Comparison of ENCODE assay signal across 9 cellular contexts in the genomic region with DNA sequence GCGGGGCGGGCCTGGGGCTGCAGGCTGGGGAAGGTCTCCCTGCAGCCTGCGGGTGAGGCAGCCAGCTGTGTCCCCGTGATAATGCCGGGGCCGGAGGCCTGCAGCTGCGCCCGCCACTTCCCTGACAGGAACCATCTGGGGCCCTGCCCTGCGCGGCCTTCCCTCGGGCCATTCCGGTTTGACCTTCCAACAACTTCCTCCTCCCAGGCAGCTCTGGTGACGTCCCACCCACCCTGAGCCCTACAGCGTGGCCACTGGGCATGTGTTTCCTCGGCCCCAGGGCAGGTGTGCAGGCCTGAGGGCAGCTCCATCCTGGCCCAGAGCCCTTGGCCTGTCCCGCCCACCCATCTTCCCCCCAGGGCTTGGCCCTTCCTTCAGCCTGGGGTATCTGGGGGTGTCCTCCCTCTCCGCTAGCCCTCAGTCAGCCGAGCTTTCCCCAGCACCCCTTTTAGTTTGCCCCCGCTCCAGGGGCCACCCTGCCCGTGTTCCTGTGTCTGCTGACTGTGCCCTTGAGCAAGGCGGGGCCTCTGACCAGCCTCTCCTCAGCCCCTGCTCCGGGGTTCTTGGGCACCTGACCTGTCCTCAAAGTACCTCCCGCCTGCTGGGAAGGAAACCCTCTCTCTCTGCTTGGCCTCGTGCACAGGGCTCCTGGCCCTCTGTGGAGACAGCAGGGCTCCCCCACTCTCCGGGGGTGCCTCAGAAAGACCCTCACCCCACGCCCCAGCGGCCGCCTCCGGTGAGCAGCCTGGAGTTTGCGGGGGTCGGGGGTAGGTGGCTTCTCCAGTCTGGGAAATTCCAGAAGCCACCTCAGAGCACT. TPM values are rescaled to one million over a fixed set of nuclear protein-coding genes. Genes with fewer than 3 reads are reported as not detected.
DNase-seq lines count a peak whose midpoint lies in the region; ATAC-seq and TF ChIP-seq lines count a peak whose summit lies in the region.
"Had no signal": no experiment of that assay in that cellular context is flagged by ENCODE, and none has a peak within 500 bp of the region (broad histone marks: within the 10 kb centered on the region; RNA-seq: fewer than 3 reads in every experiment).

A gene (minus strand): TSS at position 180 of the 817 bp plus-strand sequence. CDS start 400 bp downstream, outside the sequence.

- H3K9me3 Mint-ChIP-seq in progenitor cell of endocrine pancreas (ENCODE audit: low read depth): no peaks in the 10 kb centered on the region

- no peak for TF ChIP-seq CTCF in progenitor cell of endocrine pancreas (IDR thresholded peaks at IDR 0.05; ENCODE audit: unreplicated experiment)

- DNase-seq in NOMO-1 (lab: John Stamatoyannopoulos, UW; ENCODE audit: unreplicated experiment in 2 of 2): peak; percentile 64 to 80
- peak; percentile 47 for DNase-seq in globus pallidus (ENCODE audit: low spot score)
- no peak for DNase-seq in progenitor cell of endocrine pancreas (ENCODE audit: low spot score, unreplicated experiment)
- DNase-seq in NCI-H345 (lab: John Stamatoyannopoulos, UW): no peak
- no peak for DNase-seq in NCI-H82 (lab: John Stamatoyannopoulos, UW)

- no peaks in the 10 kb centered on the region for H3K4me1 Mint-ChIP-seq in progenitor cell of endocrine pancreas (ENCODE audit: low read depth)

- ATAC-seq in GM21528 (IDR thresholded peaks at IDR 0.05; ENCODE audit: low FRiP score, unreplicated experiment): no peak
- ATAC-seq in SK-N-SH treated with all-trans-retinoic acid at 6 μM for 48 hours: no peak

- H3K36me3 Mint-ChIP-seq in progenitor cell of endocrine pancreas (ENCODE audit: insufficient read depth): no peaks in the 10 kb centered on the region

- no peak within 1 kb of the TSS for H3K27ac Mint-ChIP-seq in progenitor cell of endocrine pancreas

- H3K4me3 ChIP-seq in GM08714 (ENCODE audit: low read length): peak within 1 kb of the TSS; percentile 69; the same call in 1 of the 2 replicates

- H3K4me3 Mint-ChIP-seq in progenitor cell of endocrine pancreas (ENCODE audit: low read depth): no peak within 1 kb of the TSS

- peaks cover 5% of the 10 kb centered on the region for H3K27me3 Mint-ChIP-seq in progenitor cell of endocrine pancreas

TF ChIP-seq in SK-N-SH treated with all-trans-retinoic acid at 6 μM for 48 hours, 23 proteins besides CTCF, POLR2A, EP300 and RAD21:
- TF ChIP-seq ZC3H10 (CRISPR knock-in tag; IDR thresholded peaks at IDR 0.05) (no peak), ZFP30 (CRISPR knock-in tag; IDR thresholded peaks at IDR 0.05) (no peak), ISL1 (CRISPR knock-in tag; IDR thresholded peaks at IDR 0.05) (no peak), GLIS3 (CRISPR knock-in tag; IDR thresholded peaks at IDR 0.05) (no peak), SNAI2 (CRISPR knock-in tag; IDR thresholded peaks at IDR 0.05) (no peak), ZNF70 (CRISPR knock-in tag; IDR thresholded peaks at IDR 0.05) (no peak), BACH2 (CRISPR knock-in tag; IDR thresholded peaks at IDR 0.05; ENCODE audit: borderline replicate concordance) (no peak)

RNA-seq across cellular contexts. Expression of the gene that starts here (rescaled TPM):
- total RNA-seq in progenitor cell of endocrine pancreas: 12.5 and 12.9 TPM in 2 replicates
- total RNA-seq: SK-MEL-5 had no signal

Comparison
In these comparisons a context has a peak if more than half of its experiments do, and no peak if none do; other contexts are left out.
1. DNase-seq: peak in NOMO-1 (2 of 2) and globus pallidus (single experiment); none in progenitor cell of endocrine pancreas (single experiment), NCI-H345 (single experiment) and NCI-H82 (single experiment).